Comparison of ENCODE assay signal across 12 cellular contexts in genomic region chr1:236002025-236002390, GRCh38.
A peak's percentile ranks its signal among the peaks of the same experiment; 100 is the strongest.
DNase-seq lines count a peak whose midpoint lies in the region; TF ChIP-seq lines count a peak whose summit lies in the region.
"Had no signal": no experiment of that assay in that cellular context is flagged by ENCODE, and none has a peak within 500 bp of the region (broad histone marks: within the 10 kb centered on the region; RNA-seq: fewer than 3 reads in every experiment).

No MANE protein-coding gene starts in this region.

- no peak for TF ChIP-seq CTCF in Peyer's patch (IDR thresholded peaks at IDR 0.05)
- no peak for TF ChIP-seq CTCF in left ventricle myocardium inferior (IDR thresholded peaks at IDR 0.05; ENCODE audit: borderline replicate concordance)
- no peak for TF ChIP-seq CTCF in MCF 10A (IDR thresholded peaks at IDR 0.05; ENCODE audit: unreplicated experiment)
- TF ChIP-seq CTCF in GM13976 (IDR thresholded peaks at IDR 0.05; ENCODE audit: borderline replicate concordance, control extremely low read depth, extremely low read depth, insufficient read depth, missing control alignments) = no peak

- in situ Hi-C loops in GM13976 (cut with MboI; ENCODE audit: low sequenced_read_pairs, unreplicated experiment) = no loop called here

- no peak overlapping the region for H3K9ac ChIP-seq in stomach smooth muscle (ENCODE audit: low read length in 2 of 2)

- H3K27ac ChIP-seq in Peyer's patch = peak overlapping the region in 3 of 4 donors; percentile 5 to 54 (median 45)
- peak overlapping the region; percentile 57 for H3K27ac ChIP-seq in left ventricle myocardium inferior (replicated peaks)
- peak overlapping the region; percentile 53 for H3K27ac ChIP-seq in stomach smooth muscle (ENCODE audit: low read length)

- H3K9me3 Mint-ChIP-seq in MCF 10A (ENCODE audit: unreplicated experiment) = no peaks in the 10 kb centered on the region
- H3K9me3 Mint-ChIP-seq: immature natural killer cell, memory B cell had no signal

- no peaks in the 10 kb centered on the region for H3K27me3 Mint-ChIP-seq in MCF 10A (ENCODE audit: insufficient read depth, unreplicated experiment)

- H3K27ac Mint-ChIP-seq in MCF 10A (ENCODE audit: low read depth, unreplicated experiment) = no peak overlapping the region
- H3K27ac Mint-ChIP-seq: B cell, memory B cell had no signal

- H3K9me3 ChIP-seq in Peyer's patch (no peaks in the 10 kb centered on the region), left ventricle myocardium inferior (replicated peaks) (no peaks in the 10 kb centered on the region), stomach smooth muscle (ENCODE audit: control insufficient read depth in 2 of 2, low read length in 2 of 2) (no peaks in the 10 kb centered on the region)

- CTCF ChIA-PET in HEK293T (lab: Yijun Ruan, JAX) (interaction anchor here (1.2 kb wide), 1 partner anchor 30 kb away, joined by 5 read pairs; no protein-coding TSS in a partner anchor), MCF 10A (lab: Yijun Ruan, JAX) (interaction anchor here (0.6 to 4.5 kb wide), 5 partner anchors 12 to 135 kb away, joined by 3 to 24 read pairs (median 3); partner anchors contain the start of gene LYST)

- peaks cover 37% of the 10 kb centered on the region for H3K4me1 Mint-ChIP-seq in MCF 10A (ENCODE audit: insufficient read depth, unreplicated experiment)

- TF ChIP-seq POLR2A in Peyer's patch (IDR thresholded peaks at IDR 0.05) = no peak

- H3K4me3 ChIP-seq in Peyer's patch (no peak overlapping the region), left ventricle myocardium inferior (no peak overlapping the region), stomach smooth muscle (ENCODE audit: low read length in 2 of 2) (no peak overlapping the region)

- H3K36me3 Mint-ChIP-seq in MCF 10A (ENCODE audit: insufficient read depth, unreplicated experiment) = no peaks in the 10 kb centered on the region
- H3K36me3 Mint-ChIP-seq: immature natural killer cell, memory B cell had no signal

- DNase-seq in HEK293T (ENCODE audit: extremely low spot score) (no peak), Peyer's patch (no peak), left ventricle myocardium inferior (no peak), MCF 10A (ENCODE audit: unreplicated experiment) (no peak), NCI-H1105 (lab: John Stamatoyannopoulos, UW) (no peak), GM13976 (ENCODE audit: low spot score) (no peak)
- DNase-seq: activated CD4-positive, alpha-beta T cell treated with anti-CD3 and anti-CD28 coated beads, Interleukin-2, amount 50 U/mL, for 48 hours; immature natural killer cell; NCI-H446 had no signal

- H3K36me3 ChIP-seq in Peyer's patch = peaks cover 0 to 4% (median 0%) of the 10 kb centered on the region in 3 donors
- H3K36me3 ChIP-seq in left ventricle myocardium inferior = peaks cover 73% of the 10 kb centered on the region
- peaks cover 53 to 58% of the 10 kb centered on the region in 2 donors for H3K36me3 ChIP-seq in stomach smooth muscle (ENCODE audit: control insufficient read depth in 2 of 2, insufficient read depth in 2 of 2, low read length in 2 of 2)

- peaks cover 0 to 10% (median 0%) of the 10 kb centered on the region in 4 donors for H3K4me1 ChIP-seq in Peyer's patch
- H3K4me1 ChIP-seq in left ventricle myocardium inferior = peaks cover 54% of the 10 kb centered on the region
- H3K4me1 ChIP-seq in stomach smooth muscle (ENCODE audit: control insufficient read depth, insufficient read depth, low read length) = peaks cover 5% of the 10 kb centered on the region

- no peak overlapping the region for H3K4me3 Mint-ChIP-seq in MCF 10A (ENCODE audit: unreplicated experiment)
- H3K4me3 Mint-ChIP-seq: B cell, immature natural killer cell, memory B cell had no signal

- POLR2A ChIA-PET in HEK293T (lab: Yijun Ruan, JAX) (no interaction called here), MCF 10A (lab: Yijun Ruan, JAX) (interaction anchor here (0.6 to 1.8 kb wide), 5 partner anchors 9 to 136 kb away, joined by 3 to 9 read pairs (median 3); partner anchors contain the start of gene LYST)

- no TSS peak for BruUV-seq in MCF 10A (replicated peaks; lab: Mats Ljungman, UMichigan)

- intact Hi-C loops in left ventricle myocardium inferior (cut with micrococcal nuclease) = no loop called here
- intact Hi-C loops in MCF 10A (cut with micrococcal nuclease) = no loop called here

- H3K27me3 ChIP-seq in Peyer's patch = no peaks in the 10 kb centered on the region
- H3K27me3 ChIP-seq in left ventricle myocardium inferior (ENCODE audit: low read depth) = no peaks in the 10 kb centered on the region
- H3K27me3 ChIP-seq in stomach smooth muscle (ENCODE audit: control insufficient read depth in 1 of 2, insufficient read depth in 2 of 2, low read length in 2 of 2) = no peaks in the 10 kb centered on the region

TF ChIP-seq in HEK293T, 16 proteins besides CTCF, POLR2A, EP300 and RAD21:
- TF ChIP-seq PKNOX1 (IDR thresholded peaks at IDR 0.05) = peak; percentile 71
- no peak for TF ChIP-seq SP1 (IDR thresholded peaks at IDR 0.05)
